8 cellular contexts compared by ENCODE assay signal in genomic region chr6:166382500-166382932, GRCh38. TPM values are rescaled to one million over a fixed set of nuclear protein-coding genes. Genes with fewer than 3 reads are reported as not detected.
DNase-seq lines count a peak whose midpoint lies in the region; ATAC-seq, FAIRE-seq and TF ChIP-seq lines count a peak whose summit lies in the region.

No MANE protein-coding gene starts in this region.

- H3K4me3 ChIP-seq in A549: peak overlapping the region; percentile 82
- H3K4me3 ChIP-seq in NB4 (ENCODE audit: low read depth, low read length): peak overlapping the region; percentile 82
- peak overlapping the region; percentile 87 for H3K4me3 ChIP-seq in effector memory CD4-positive, alpha-beta T cell (ENCODE audit: insufficient read depth, low read depth, low read length, poor library complexity, severe bottlenecking)

- POLR2A ChIA-PET in A549 (lab: Yijun Ruan, JAX): no interaction called here
- POLR2A ChIA-PET in naive thymus-derived CD8-positive, alpha-beta T cell (lab: Charles Lee): interaction anchor here (1.3 to 1.7 kb wide), 2 partner anchors 29 to 34 kb away, joined by 3 to 5 read pairs; no protein-coding TSS in a partner anchor

- no peaks in the 10 kb centered on the region for H3K36me3 ChIP-seq in effector memory CD4-positive, alpha-beta T cell (ENCODE audit: control insufficient read depth, insufficient read depth, low read length)

- peaks cover 6 to 21% (median 13%) of the 10 kb centered on the region in 4 donors for H3K4me1 Mint-ChIP-seq in naive thymus-derived CD8-positive, alpha-beta T cell

- no peaks in the 10 kb centered on the region for H3K9me3 ChIP-seq in A549
- no peaks in the 10 kb centered on the region for H3K9me3 ChIP-seq in effector memory CD4-positive, alpha-beta T cell (ENCODE audit: control insufficient read depth, low read length)

- no peak for FAIRE-seq in A549 (lab: Jason Lieb, UNC)

- peak overlapping the region; percentile 88 for H3K4me2 ChIP-seq in A549

- DNase-seq in A549 (ENCODE audit: low read depth in 1 of 2, low spot score in 1 of 2) (no peak), NB4 (ENCODE audit: low read depth) (no peak), NCI-H2029 treated with DMSO at 0.1 percent for 48 hours (lab: John Stamatoyannopoulos, UW) (no peak), KG1 (lab: John Stamatoyannopoulos, UW) (no peak), COLO829 (ENCODE audit: low spot score) (no peak)
- no peak for DNase-seq in effector memory CD4-positive, alpha-beta T cell
- peak in 1 of 10 donors; percentile 27 for DNase-seq in naive thymus-derived CD8-positive, alpha-beta T cell

- WGBS in A549 (ENCODE audit: missing lambda C conversion rate): no CpG with 5 or more reads among the region's 46 CpGs

- TF ChIP-seq CTCF in A549 (IDR thresholded peaks at IDR 0.05): no peak
- TF ChIP-seq CTCF in NB4 (IDR thresholded peaks at IDR 0.05; ENCODE audit: low read depth, low read length): no peak

- H3K27ac Mint-ChIP-seq in naive thymus-derived CD8-positive, alpha-beta T cell: peak overlapping the region in 8 of 10 donors; percentile 87 to 95 (median 92)

- H3K27me3 ChIP-seq in effector memory CD4-positive, alpha-beta T cell (replicated peaks; ENCODE audit: control insufficient read depth, insufficient read depth, low read length, poor library complexity, severe bottlenecking): no peaks in the 10 kb centered on the region

- no peak for TF ChIP-seq POLR2A in A549 (IDR thresholded peaks at IDR 0.05; ENCODE audit: low read length)
- TF ChIP-seq POLR2A in NB4 (IDR thresholded peaks at IDR 0.05; ENCODE audit: extremely low read depth, insufficient read length): no peak

- ATAC-seq in A549: no peak; a peak in 3 of 6 replicates
- ATAC-seq in GM19455 (IDR thresholded peaks at IDR 0.05; ENCODE audit: unreplicated experiment): peak; percentile 20
- ATAC-seq in naive thymus-derived CD8-positive, alpha-beta T cell: peak in 1 of 2 donors; percentile 8

- H3K4me3 Mint-ChIP-seq in naive thymus-derived CD8-positive, alpha-beta T cell: peak overlapping the region; percentile 87 to 97 (median 92)

- peaks cover 3% of the 10 kb centered on the region; the same call in 1 of the 3 replicates for H3K4me1 ChIP-seq in A549
- peaks cover 5% of the 10 kb centered on the region for H3K4me1 ChIP-seq in effector memory CD4-positive, alpha-beta T cell (ENCODE audit: control insufficient read depth, insufficient read depth, low read length, poor library complexity, severe bottlenecking)

- H3K9me3 Mint-ChIP-seq in naive thymus-derived CD8-positive, alpha-beta T cell: no peaks in the 10 kb centered on the region

- H3K27ac ChIP-seq in A549: peak overlapping the region; percentile 52 to 82; a peak in 4 of 6 replicates
- peak overlapping the region; percentile 76 for H3K27ac ChIP-seq in effector memory CD4-positive, alpha-beta T cell (ENCODE audit: insufficient read depth, low read length, poor library complexity, severe bottlenecking)

- CTCF ChIA-PET in A549 (lab: Yijun Ruan, JAX): no interaction called here

- TF ChIP-seq RAD21 in A549 (conservative IDR thresholded peaks at IDR 0.05 in 1 of 2, IDR thresholded peaks at IDR 0.05 in 1 of 2): no peak

- H3K36me3 Mint-ChIP-seq in naive thymus-derived CD8-positive, alpha-beta T cell: peaks cover 0 to 2% (median 0%) of the 10 kb centered on the region in 3 donors

- H3K27me3 Mint-ChIP-seq in naive thymus-derived CD8-positive, alpha-beta T cell: no peaks in the 10 kb centered on the region

- TF ChIP-seq EP300 in A549 (IDR thresholded peaks at IDR 0.05): no peak

TF ChIP-seq in A549, 52 proteins besides CTCF, POLR2A, EP300 and RAD21:
- TF ChIP-seq JUN (IDR thresholded peaks at IDR 0.05) (no peak), RARB (CRISPR knock-in tag; IDR thresholded peaks at IDR 0.05) (no peak), JUNB (IDR thresholded peaks at IDR 0.05) (no peak), BCL3 (IDR thresholded peaks at IDR 0.05) (no peak), SREBF2 (IDR thresholded peaks at IDR 0.05) (no peak), RCOR1 (IDR thresholded peaks at IDR 0.05; ENCODE audit: low read depth, low read length) (no peak), POLR2AphosphoS2 (conservative IDR thresholded peaks at IDR 0.05; ENCODE audit: low read length) (no peak), NR3C1 (IDR thresholded peaks at IDR 0.05) (no peak), CBX8 (IDR thresholded peaks at IDR 0.05) (no peak), E2F6 (IDR thresholded peaks at IDR 0.05; ENCODE audit: borderline replicate concordance, low read depth) (no peak), NPAS2 (CRISPR knock-in tag; IDR thresholded peaks at IDR 0.05; ENCODE audit: borderline replicate concordance) (no peak), TP53 (CRISPR knock-in tag; IDR thresholded peaks at IDR 0.05) (no peak)
TF ChIP-seq in A549: peak in this region for 0.

RNA-seq across cellular contexts. Expression of gene MPC1, which starts 0.2 kb away (rescaled TPM):
- polyA plus RNA-seq in A549 (2011; rRNA removed) (5.1 and 7.7 TPM in 2 replicates), A549 (2017; fragmentation: RNase III; extraction: RNeasy Plus Mini Kit Qiagen cat#74134 plus additional on column Dnase treatment) (4.4 to 4.9 TPM (median 4.8 TPM) in 3 replicates)
- polyA plus RNA-seq in A549 (2012; cell fraction: cytosol; rRNA removed): 2.2 and 2.6 TPM in 2 replicates
- 1.1 and 1.7 TPM in 2 replicates for polyA plus RNA-seq in A549 (2012; cell fraction: nucleus; rRNA removed)
- polyA minus RNA-seq in A549 (2011; rRNA and poly(A)+ RNA removed): 1.8 and 4.4 TPM in 2 replicates
- 10 to 100 TPM; 33.5 to 38.8 TPM for total RNA-seq in naive thymus-derived CD8-positive, alpha-beta T cell
- polyA plus RNA-seq in naive thymus-derived CD8-positive, alpha-beta T cell: 10 to 100 TPM; 64.1 to 76.7 (median 65.8) TPM

RNA-seq across cellular contexts. Expression of gene SFT2D1, which starts 40.2 kb away (rescaled TPM):
- 61.6 and 74.4 TPM in 2 replicates for polyA plus RNA-seq in A549 (2011; rRNA removed)
- 54.9 and 57.0 TPM in 2 replicates for polyA plus RNA-seq in A549 (2012; cell fraction: cytosol; rRNA removed)
- polyA plus RNA-seq in A549 (2012; cell fraction: nucleus; rRNA removed): 23.3 and 50.9 TPM in 2 replicates
- 39.8 to 48.1 TPM (median 47.3 TPM) in 3 replicates for polyA plus RNA-seq in A549 (2017; fragmentation: RNase III; extraction: RNeasy Plus Mini Kit Qiagen cat#74134 plus additional on column Dnase treatment)
- 9.5 and 13.0 TPM in 2 replicates for polyA minus RNA-seq in A549 (2011; rRNA and poly(A)+ RNA removed)
- total RNA-seq in naive thymus-derived CD8-positive, alpha-beta T cell: 10 to 100 TPM; 28.5 to 30.9 TPM
- 10 to 100 TPM; 44.2 to 58.1 (median 55.7) TPM for polyA plus RNA-seq in naive thymus-derived CD8-positive, alpha-beta T cell

Comparison
In these comparisons a context has a peak if more than half of its experiments do, and no peak if none do; other contexts are left out.
1. RNA of gene MPC1, which starts 0.2 kb away (polyA plus RNA-seq): 64.1 to 76.7 TPM in naive thymus-derived CD8-positive, alpha-beta T cell; 1.1 to 7.7 TPM in A549; every median in the first group is over 4 times any median in the second.
2. Peak in every context shown above with its lines, with median percentiles within 50 percentile points of each other: H3K4me3 ChIP-seq.